Comparison of ENCODE assay signal across 23 cellular contexts in the genomic region with DNA sequence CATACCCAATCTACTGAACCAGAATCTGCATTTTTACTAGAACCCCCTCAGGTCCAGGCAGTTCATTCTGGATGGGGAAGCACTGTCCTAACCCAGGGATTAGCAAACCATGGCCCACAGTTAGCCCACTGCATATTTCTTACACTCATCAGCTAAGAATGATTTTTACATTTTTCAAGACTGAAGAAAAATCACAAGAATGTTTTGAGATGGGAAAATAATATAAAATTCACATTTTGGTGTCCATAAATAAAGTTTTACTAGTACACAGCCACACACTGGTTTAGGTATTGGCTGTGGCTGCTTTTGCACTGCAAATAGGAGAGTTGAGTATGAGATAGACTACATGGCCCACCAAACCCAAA. TPM values are rescaled to one million over a fixed set of nuclear protein-coding genes. Genes with fewer than 3 reads are reported as not detected.
A peak's percentile ranks its signal among the peaks of the same experiment; 100 is the strongest.
DNase-seq lines count a peak whose midpoint lies in the region; ATAC-seq and TF ChIP-seq lines count a peak whose summit lies in the region.
"Had no signal": no experiment of that assay in that cellular context is flagged by ENCODE, and none has a peak within 500 bp of the region (broad histone marks: within the 10 kb centered on the region; RNA-seq: fewer than 3 reads in every experiment).

No MANE protein-coding gene starts in this region.

- no peak overlapping the region for H3K9ac ChIP-seq in trophoblast cell (ENCODE audit: low read length)

- DNase-seq in AG20443 (ENCODE audit: low spot score) (peak; percentile 60), foreskin fibroblast (peak; percentile 28 to 58), trophoblast cell (peak in 1 of 2 donors; percentile 77), breast epithelium (ENCODE audit: low spot score in 2 of 2) (no peak), hypothalamus (lab: John Stamatoyannopoulos, UW) (no peak), immature natural killer cell (no peak)
- DNase-seq: activated CD4-positive, alpha-beta T cell treated with anti-CD3 and anti-CD28 coated beads, Interleukin-2, amount 50 U/mL, for 4 hours; activated naive CD4-positive, alpha-beta T cell; activated T-cell treated with anti-CD3 and anti-CD28 coated beads for 4 hours; aorta; Kasumi-1; left ventricle myocardium superior; naive B cell; NCI-H2107; NCI-H524 treated with DMSO at 0.1 percent for 48 hours; pancreas; stimulated activated CD4-positive, alpha-beta T cell treated with anti-CD3 and anti-CD28 coated beads, Interleukin-12 subunit alpha, Interleukin-12 subunit beta, amount 100 ng/mL, for 4 hours; T-cell had no signal

- H4K91ac ChIP-seq in trophoblast cell (ENCODE audit: low read depth, low read length), result peak overlapping the region; percentile 45

- no peak overlapping the region for H3K4ac ChIP-seq in trophoblast cell (ENCODE audit: low read depth, low read length)

- peaks cover 15 to 31% of the 10 kb centered on the region in 2 donors for H3K4me1 Mint-ChIP-seq in immature natural killer cell

- H2BK5ac ChIP-seq in trophoblast cell (ENCODE audit: low read depth, low read length, poor library complexity), result peak overlapping the region; percentile 31

- no peak overlapping the region for H4K12ac ChIP-seq in trophoblast cell (ENCODE audit: low read depth, low read length)

- H2BK120ac ChIP-seq in trophoblast cell (ENCODE audit: insufficient read depth, low read length, poor library complexity), result peak overlapping the region; percentile 55

- H3K14ac ChIP-seq in trophoblast cell (ENCODE audit: low read length), result peak overlapping the region; percentile 21

- H3K36me3 Mint-ChIP-seq in immature natural killer cell, result peaks cover 2 to 8% (median 7%) of the 10 kb centered on the region in 3 donors

- intact Hi-C loops in breast epithelium (cut with DNase I; ENCODE audit: low total_unique reads), result no loop called here

- H3K4me3 Mint-ChIP-seq in immature natural killer cell, result no peak overlapping the region
- H3K4me3 Mint-ChIP-seq: naive B cell, T-cell had no signal

- H3K9me3 ChIP-seq in trophoblast cell (ENCODE audit: insufficient read depth, low read depth, low read length) (no peaks in the 10 kb centered on the region), breast epithelium (no peaks in the 10 kb centered on the region)
- H3K9me3 ChIP-seq: pancreas, thoracic aorta had no signal

- H3K27ac Mint-ChIP-seq in immature natural killer cell, result no peak overlapping the region
- H3K27ac Mint-ChIP-seq: naive B cell, T-cell had no signal

- H3K27me3 ChIP-seq in trophoblast cell (ENCODE audit: insufficient read depth, low read length) (no peaks in the 10 kb centered on the region), breast epithelium (no peaks in the 10 kb centered on the region)
- H3K27me3 ChIP-seq: pancreas had no signal

- no peaks in the 10 kb centered on the region for H3K36me3 ChIP-seq in trophoblast cell (ENCODE audit: control insufficient read depth in 1 of 2, insufficient read depth in 2 of 2, low read length in 2 of 2)
- H3K36me3 ChIP-seq in breast epithelium, result no peaks in the 10 kb centered on the region
- H3K36me3 ChIP-seq: HAP-1, pancreas, thoracic aorta had no signal

- no peaks in the 10 kb centered on the region for H3K9me3 Mint-ChIP-seq in immature natural killer cell

- H3K27ac ChIP-seq in angular gyrus (ENCODE audit: low read depth, low read length), result peak overlapping the region; percentile 41
- H3K27ac ChIP-seq in trophoblast cell (ENCODE audit: low read depth, low read length), result peak overlapping the region; percentile 11
- peak overlapping the region in 1 of 2 donors; percentile 56 for H3K27ac ChIP-seq in breast epithelium
- H3K27ac ChIP-seq: thoracic aorta had no signal

- H3K18ac ChIP-seq in trophoblast cell (ENCODE audit: low read length), result no peak overlapping the region

- peaks cover 48% of the 10 kb centered on the region for H3K79me1 ChIP-seq in trophoblast cell (ENCODE audit: low read length)

- peak overlapping the region; percentile 78 for H2BK12ac ChIP-seq in trophoblast cell (ENCODE audit: low read length)

- peaks cover 47 to 55% of the 10 kb centered on the region in 2 experiments for H3K4me1 ChIP-seq in trophoblast cell (ENCODE audit: control insufficient read depth in 1 of 2, insufficient read depth in 2 of 2, low read length in 2 of 2)
- peaks cover 24 to 33% of the 10 kb centered on the region in 2 donors for H3K4me1 ChIP-seq in breast epithelium

- no peak for TF ChIP-seq CTCF in foreskin fibroblast (IDR thresholded peaks at IDR 0.05; ENCODE audit: low read depth, low read length)
- TF ChIP-seq CTCF in breast epithelium (IDR thresholded peaks at IDR 0.05), result no peak

- H4K8ac ChIP-seq in trophoblast cell (ENCODE audit: low read depth, low read length), result peak overlapping the region; percentile 63

- no peak for ATAC-seq in GM19023 (IDR thresholded peaks at IDR 0.05; ENCODE audit: unreplicated experiment)
- ATAC-seq: left ventricle myocardium superior, T-cell had no signal

- no peak for TF ChIP-seq POLR2A in breast epithelium (IDR thresholded peaks at IDR 0.05)

- no peak overlapping the region for H3K23ac ChIP-seq in trophoblast cell (ENCODE audit: low read length)

- no peak overlapping the region for H3K4me3 ChIP-seq in foreskin fibroblast (ENCODE audit: low read depth in 1 of 2, low read length in 2 of 2)
- no peak overlapping the region for H3K4me3 ChIP-seq in trophoblast cell (ENCODE audit: low read depth, low read length)
- H3K4me3 ChIP-seq in breast epithelium, result no peak overlapping the region
- H3K4me3 ChIP-seq: coronary artery, HAP-1, pancreas, thoracic aorta had no signal

- H3K4me2 ChIP-seq in trophoblast cell (ENCODE audit: low read length), result no peak overlapping the region

- peaks cover 2 to 19% (median 4%) of the 10 kb centered on the region in 3 donors for H3K27me3 Mint-ChIP-seq in immature natural killer cell (ENCODE audit: low read depth in 3 of 3)

- no peak overlapping the region for H2AFZ ChIP-seq in trophoblast cell (ENCODE audit: insufficient read depth, low read length, poor library complexity)

- peak overlapping the region; percentile 49 for H2AK5ac ChIP-seq in trophoblast cell (ENCODE audit: low read length)

- H3K79me2 ChIP-seq in trophoblast cell (ENCODE audit: control insufficient read depth, insufficient read depth, low read length, poor library complexity), result peaks cover 20% of the 10 kb centered on the region

RNA-seq across cellular contexts. Expression of gene PPFIBP2, which starts 59.4 kb away (rescaled TPM):
- polyA plus RNA-seq in trophoblast cell (2013), result 23.3 and 24.1 TPM in 2 replicates
- total RNA-seq in breast epithelium, result 10 to 100 TPM; 32.3 to 56.1 (median 43.3) TPM
- 1 to 10 TPM in 2 of 3 donors, under 1 TPM in 1; 0.52 to 5.3 (median 1.9) TPM for polyA plus RNA-seq in immature natural killer cell

Comparison
In these comparisons a context has a peak if more than half of its experiments do, and no peak if none do; other contexts are left out.
1. DNase-seq: peak in AG20443 (single experiment) and foreskin fibroblast (2 of 2); none in breast epithelium (0 of 2), hypothalamus (0 of 51) and immature natural killer cell (0 of 3).